Comparison of ENCODE assay signal across 18 cellular contexts in genomic region chr5:107254214-107254901, GRCh38.
"Had no signal": no experiment of that assay in that cellular context is flagged by ENCODE, and none has a peak within 500 bp of the region (broad histone marks: within the 10 kb centered on the region; RNA-seq: fewer than 3 reads in every experiment).

No MANE protein-coding gene starts in this region.

- H3K9me3 Mint-ChIP-seq: activated CD4-positive, alpha-beta memory T cell treated with anti-CD3 and anti-CD28 coated beads for 36 hours had no signal

- ATAC-seq: activated naive CD4-positive, alpha-beta T cell treated with anti-CD3 and anti-CD28 coated beads, Interleukin-2, amount 50 U/mL, for 72 hours; effector memory CD8-positive, alpha-beta T cell; mucosa of descending colon; naive thymus-derived CD4-positive, alpha-beta T cell; stimulated activated memory B cell treated with anti-CD40 and anti-IgM and Interleukin-4, amounts not matched to agents 10 μg/mL and 1 μg/mL and 100 μg/mL, for 72 hours had no signal

- H3K27me3 ChIP-seq: adrenal gland, cardiac muscle cell, esophagus squamous epithelium, spleen, thyroid gland had no signal

- H3K36me3 ChIP-seq: adrenal gland, cardiac muscle cell, esophagus squamous epithelium, spleen, thyroid gland had no signal

- H3K36me3 Mint-ChIP-seq: activated CD4-positive, alpha-beta memory T cell treated with anti-CD3 and anti-CD28 coated beads for 36 hours; memory B cell; naive thymus-derived CD4-positive, alpha-beta T cell; stimulated activated memory B cell treated with anti-CD40 and anti-IgM and Interleukin-4, amounts not matched to agents 10 μg/mL and 1 μg/mL and 100 μg/mL, for 72 hours had no signal

- H3K9me3 ChIP-seq: adrenal gland, esophagus squamous epithelium, mucosa of descending colon, spleen, thyroid gland had no signal

- DNase-seq: activated CD4-positive, alpha-beta memory T cell treated with anti-CD3 and anti-CD28 coated beads for 36 hours; activated CD4-positive, alpha-beta T cell treated with anti-CD3 and anti-CD28 coated beads for 4 hours; activated gamma-delta T cell treated with Interleukin-2 at 50 U/mL for 16 hours; activated T-cell treated with anti-CD3 and anti-CD28 coated beads for 4 hours; adrenal gland; effector memory CD8-positive, alpha-beta T cell; esophagus squamous epithelium; mucosa of descending colon; naive thymus-derived CD4-positive, alpha-beta T cell; spleen; stimulated activated CD4-positive, alpha-beta T cell treated with anti-CD3 and anti-CD28 coated beads, Interleukin-4, amount 100 ng/mL, for 4 hours; T1000 had no signal

- H3K4me3 ChIP-seq: adrenal gland, cardiac muscle cell, esophagus squamous epithelium, mucosa of descending colon, spleen, thyroid gland had no signal

- H3K4me1 ChIP-seq: adrenal gland, spleen had no signal

- H3K4me3 Mint-ChIP-seq: activated CD4-positive, alpha-beta memory T cell treated with anti-CD3 and anti-CD28 coated beads for 36 hours; activated T-helper 1 cell treated with anti-CD3 and anti-CD28 coated beads, Interleukin-12 subunit alpha, Interleukin-12 subunit beta, Interleukin-2, Interleukin-4 antibody, amounts not matched to agents 30 ng/mL and 10 ng/mL and 1 ng/mL, durations not matched to agents 14 hours and 24 hours and 36 hours; memory B cell; naive thymus-derived CD4-positive, alpha-beta T cell; stimulated activated memory B cell treated with anti-CD40 and anti-IgM and Interleukin-4, amounts not matched to agents 10 μg/mL and 1 μg/mL and 100 μg/mL, for 72 hours had no signal

- H3K27ac ChIP-seq: adrenal gland, cardiac muscle cell, esophagus squamous epithelium, spleen, thyroid gland had no signal

- H3K27ac Mint-ChIP-seq: activated CD4-positive, alpha-beta memory T cell treated with anti-CD3 and anti-CD28 coated beads for 36 hours; activated naive CD4-positive, alpha-beta T cell treated with anti-CD3 and anti-CD28 coated beads, Interleukin-2, amount 50 U/mL, for 72 hours; activated T-helper 1 cell treated with anti-CD3 and anti-CD28 coated beads, Interleukin-12 subunit alpha, Interleukin-12 subunit beta, Interleukin-2, Interleukin-4 antibody, amounts not matched to agents 30 ng/mL and 10 ng/mL and 1 ng/mL, durations not matched to agents 14 hours and 24 hours and 36 hours; effector memory CD8-positive, alpha-beta T cell; memory B cell; stimulated activated memory B cell treated with anti-CD40 and anti-IgM and Interleukin-4, amounts not matched to agents 10 μg/mL and 1 μg/mL and 100 μg/mL, for 72 hours had no signal

- H3K27me3 Mint-ChIP-seq: activated CD4-positive, alpha-beta memory T cell treated with anti-CD3 and anti-CD28 coated beads for 36 hours; effector memory CD8-positive, alpha-beta T cell; memory B cell; stimulated activated memory B cell treated with anti-CD40 and anti-IgM and Interleukin-4, amounts not matched to agents 10 μg/mL and 1 μg/mL and 100 μg/mL, for 72 hours had no signal

- H3K4me1 Mint-ChIP-seq: memory B cell; stimulated activated memory B cell treated with anti-CD40 and anti-IgM and Interleukin-4, amounts not matched to agents 10 μg/mL and 1 μg/mL and 100 μg/mL, for 72 hours had no signal
